Comparison of ENCODE assay signal across 9 cellular contexts in genomic region chr11:108895579-108896480, GRCh38.
DNase-seq lines count a peak whose midpoint lies in the region; ATAC-seq and TF ChIP-seq lines count a peak whose summit lies in the region.
"Had no signal": no experiment of that assay in that cellular context is flagged by ENCODE, and none has a peak within 500 bp of the region (broad histone marks: within the 10 kb centered on the region; RNA-seq: fewer than 3 reads in every experiment).

No MANE protein-coding gene starts in this region.

- H3K4me1 Mint-ChIP-seq in IgD-negative memory B cell (peaks cover 14 to 16% (median 15%) of the 10 kb centered on the region in 3 donors), progenitor cell of endocrine pancreas (ENCODE audit: low read depth) (no peaks in the 10 kb centered on the region)

- H3K4me3 Mint-ChIP-seq in IgD-negative memory B cell (peak overlapping the region in 3 of 4 donors; percentile 64 to 75 (median 71)), progenitor cell of endocrine pancreas (ENCODE audit: low read depth) (no peak overlapping the region)

- no peaks in the 10 kb centered on the region for H3K9me3 Mint-ChIP-seq in IgD-negative memory B cell
- H3K9me3 Mint-ChIP-seq in progenitor cell of endocrine pancreas (ENCODE audit: low read depth), result no peaks in the 10 kb centered on the region

- H3K36me3 Mint-ChIP-seq in IgD-negative memory B cell (peaks cover 4% of the 10 kb centered on the region), progenitor cell of endocrine pancreas (ENCODE audit: insufficient read depth) (peaks cover 1% of the 10 kb centered on the region)

- peak overlapping the region in 2 of 3 donors; percentile 8 to 17 for H3K27ac Mint-ChIP-seq in IgD-negative memory B cell
- H3K27ac Mint-ChIP-seq in progenitor cell of endocrine pancreas, result no peak overlapping the region

- DNase-seq in A172 (ENCODE audit: low spot score) (peak; percentile 67), cardiac fibroblast (ENCODE audit: low read depth in 2 of 2) (peak; percentile 51 to 71), DMS153 (lab: John Stamatoyannopoulos, UW) (no peak), NCI-H2081 (lab: John Stamatoyannopoulos, UW) (no peak), erythroblast (lab: John Stamatoyannopoulos, UW) (no peak), progenitor cell of endocrine pancreas (ENCODE audit: low spot score, unreplicated experiment) (no peak)

- no peak for TF ChIP-seq POLR2A in erythroblast (IDR thresholded peaks at IDR 0.05; ENCODE audit: low read length)

- TF ChIP-seq CTCF in cardiac fibroblast (IDR thresholded peaks at IDR 0.05; ENCODE audit: low read depth, low read length) (no peak), progenitor cell of endocrine pancreas (IDR thresholded peaks at IDR 0.05; ENCODE audit: unreplicated experiment) (no peak)

- H3K4me3 ChIP-seq in cardiac fibroblast (replicated peaks in 1 of 2; ENCODE audit: low read depth in 2 of 2, low read length in 2 of 2), result no peak overlapping the region
- H3K4me3 ChIP-seq: BLaER1 had no signal

- H3K27me3 Mint-ChIP-seq in IgD-negative memory B cell (no peaks in the 10 kb centered on the region), progenitor cell of endocrine pancreas (no peaks in the 10 kb centered on the region)

- peak; percentile 88 for ATAC-seq in GM21423 (IDR thresholded peaks at IDR 0.05; ENCODE audit: unreplicated experiment)

Comparison
In these comparisons a context has a peak if more than half of its experiments do, and no peak if none do; other contexts are left out.
1. DNase-seq: peak in A172 (single experiment) and cardiac fibroblast (2 of 2); none in DMS153 (single experiment), NCI-H2081 (0 of 2), erythroblast (0 of 2) and progenitor cell of endocrine pancreas (single experiment).